22 cellular contexts compared by ENCODE assay signal in genomic region chr6:35907750-35908149, GRCh38. TPM values are rescaled to one million over a fixed set of nuclear protein-coding genes. Genes with fewer than 3 reads are reported as not detected.
A peak's percentile ranks its signal among the peaks of the same experiment; 100 is the strongest.
DNase-seq lines count a peak whose midpoint lies in the region; ATAC-seq, FAIRE-seq and TF ChIP-seq lines count a peak whose summit lies in the region.
"Had no signal": no experiment of that assay in that cellular context is flagged by ENCODE, and none has a peak within 500 bp of the region (broad histone marks: within the 10 kb centered on the region; RNA-seq: fewer than 3 reads in every experiment).

No MANE protein-coding gene starts in this region.

- H3K4me1 ChIP-seq in mammary epithelial cell (ENCODE audit: insufficient read depth, low read length), result peaks cover 3% of the 10 kb centered on the region
- 0 out of 2 replicates have a peak, but pooled peaks cover 2% of the 10 kb centered on the region for H3K4me1 ChIP-seq in Karpas-422 (ENCODE audit: low read length)
- H3K4me1 ChIP-seq in GM12878 (ENCODE audit: control insufficient read depth, insufficient read depth, low read length), result no peaks in the 10 kb centered on the region; the same call in 1 of the 2 replicates
- H3K4me1 ChIP-seq: A549, SJSA1 had no signal

- no peak for TF ChIP-seq CTCF in MCF 10A (IDR thresholded peaks at IDR 0.05; ENCODE audit: unreplicated experiment)
- TF ChIP-seq CTCF in mammary epithelial cell (conservative IDR thresholded peaks at IDR 0.05 in 1 of 2, IDR thresholded peaks at IDR 0.05 in 1 of 2; ENCODE audit: extremely low read depth in 1 of 2, insufficient read depth in 1 of 2, low read depth in 1 of 2, low read length in 2 of 2), result no peak
- no peak for TF ChIP-seq CTCF in GM12878 (IDR thresholded peaks at IDR 0.05 in 2 of 3, conservative IDR thresholded peaks at IDR 0.05 in 1 of 3; ENCODE audit: control insufficient read depth in 2 of 3, extremely low read depth in 1 of 3, insufficient read depth in 1 of 3, low read depth in 3 of 3, low read length in 3 of 3)
- no peak for TF ChIP-seq CTCF in natural killer cell (IDR thresholded peaks at IDR 0.05)
- no peak for TF ChIP-seq CTCF in GM10266 (IDR thresholded peaks at IDR 0.05; ENCODE audit: control insufficient read depth, insufficient read depth, low read depth, missing control alignments)

- WGBS in mammary epithelial cell (ENCODE audit: low coverage, missing lambda C conversion rate), result 97% methylated on average over 6 of the region's 6 CpGs
- 56% methylated on average over 6 of the region's 6 CpGs for WGBS in GM12878 (ENCODE audit: insufficient coverage, insufficient replicate concordance, low lambda C conversion rate, missing lambda C conversion rate)

- DNase-seq in MCF 10A (ENCODE audit: unreplicated experiment), result no peak
- DNase-seq in mammary epithelial cell, result no peak
- DNase-seq in Karpas-422, result peak; percentile 48
- DNase-seq in GM12878 (ENCODE audit: low read depth, low spot score), result no peak
- no peak for DNase-seq in natural killer cell
- no peak for DNase-seq in germinal center (ENCODE audit: low spot score)
- no peak for DNase-seq in GM10266 (ENCODE audit: extremely low spot score)
- DNase-seq: EL, GF-D8, GM23248, H9, Kasumi-1, MG63, NCI-H1105 treated with DMSO at 0.1 percent for 48 hours, NCI-H2029 treated with DMSO at 0.1 percent for 48 hours, NCI-H2171, NCI-H524 treated with DMSO at 0.1 percent for 48 hours had no signal

- H2AFZ ChIP-seq in mammary epithelial cell (ENCODE audit: low read depth, low read length) (no peak overlapping the region), Karpas-422 (ENCODE audit: low read length) (no peak overlapping the region), GM12878 (ENCODE audit: control insufficient read depth, low read depth, low read length) (no peak overlapping the region)
- H2AFZ ChIP-seq: GM23248 had no signal

- H3K4me2 ChIP-seq in mammary epithelial cell (ENCODE audit: insufficient read depth, low read depth, low read length) (no peak overlapping the region), Karpas-422 (ENCODE audit: low read depth, low read length, poor library complexity, severe bottlenecking) (no peak overlapping the region), GM12878 (ENCODE audit: control insufficient read depth, insufficient read depth) (no peak overlapping the region)
- H3K4me2 ChIP-seq: A549 had no signal

- in situ Hi-C loops in mammary epithelial cell (cut with MboI; ENCODE audit: low sequenced_read_pairs in 2 of 2), result no loop called here
- in situ Hi-C loops in GM12878 (cut with MboI), result no loop called here

- SMC1A ChIA-PET in GM12878 (lab: Charles Lee; ENCODE audit: uncharacterized antibody, unreplicated experiment), result interaction anchor here (1.0 kb wide), 1 partner anchor 169 kb away, joined by 3 read pairs; no protein-coding TSS in a partner anchor

- H3K27me3 Mint-ChIP-seq in MCF 10A (ENCODE audit: insufficient read depth, unreplicated experiment), result no peaks in the 10 kb centered on the region
- H3K27me3 Mint-ChIP-seq in natural killer cell (ENCODE audit: low read depth in 2 of 2), result no peaks in the 10 kb centered on the region
- H3K27me3 Mint-ChIP-seq: B cell had no signal

- H3K27ac Mint-ChIP-seq in MCF 10A (ENCODE audit: low read depth, unreplicated experiment), result peak overlapping the region; percentile 27
- H3K27ac Mint-ChIP-seq in natural killer cell, result peak overlapping the region in 1 of 2 donors; percentile 44
- H3K27ac Mint-ChIP-seq: B cell had no signal

- FAIRE-seq in GM12878 (lab: Jason Lieb, UNC), result no peak
- FAIRE-seq: A549 had no signal

- H3K9me3 ChIP-seq in mammary epithelial cell (replicated peaks; ENCODE audit: insufficient read depth, low read length), result no peaks in the 10 kb centered on the region
- H3K9me3 ChIP-seq in Karpas-422 (ENCODE audit: low read length), result peaks cover 14% of the 10 kb centered on the region
- peaks cover 20% of the 10 kb centered on the region for H3K9me3 ChIP-seq in GM12878 (replicated peaks; ENCODE audit: control insufficient read depth, insufficient read depth, low read length)

- TF ChIP-seq EP300 in GM12878 (IDR thresholded peaks at IDR 0.05; ENCODE audit: borderline replicate concordance in 1 of 2, control insufficient read depth in 1 of 2, low read depth in 2 of 2, low read length in 2 of 2), result no peak

- peaks cover 97% of the 10 kb centered on the region for H3K79me2 ChIP-seq in mammary epithelial cell (ENCODE audit: insufficient read depth, low read length)
- H3K79me2 ChIP-seq in Karpas-422 (ENCODE audit: low read length), result peaks cover 98% of the 10 kb centered on the region
- H3K79me2 ChIP-seq in GM12878 (ENCODE audit: control insufficient read depth, insufficient read depth, low read length), result peaks cover 40% of the 10 kb centered on the region

- no peaks in the 10 kb centered on the region for H3K9me2 ChIP-seq in Karpas-422 (replicated peaks; ENCODE audit: insufficient read depth, low read length)

- peaks cover 58% of the 10 kb centered on the region for H3K36me3 Mint-ChIP-seq in MCF 10A (ENCODE audit: insufficient read depth, unreplicated experiment)
- peaks cover 22% of the 10 kb centered on the region for H3K36me3 Mint-ChIP-seq in natural killer cell

- no peak for TF ChIP-seq POLR2A in GM12878 (IDR thresholded peaks at IDR 0.05; ENCODE audit: low read depth, low read length)

- H3K27me3 ChIP-seq in mammary epithelial cell (ENCODE audit: insufficient read depth, low read length), result no peaks in the 10 kb centered on the region
- no peaks in the 10 kb centered on the region for H3K27me3 ChIP-seq in Karpas-422 (ENCODE audit: low read length)
- H3K27me3 ChIP-seq in GM12878 (replicated peaks in 1 of 2; ENCODE audit: control insufficient read depth in 2 of 2, insufficient read depth in 2 of 2, low read length in 1 of 2), result no peaks in the 10 kb centered on the region
- H3K27me3 ChIP-seq: MG63, SJSA1 had no signal

- RAD21 ChIA-PET in GM12878 (lab: Charles Lee; ENCODE audit: unreplicated experiment), result interaction anchor here (0.6 kb wide), 1 partner anchor 475 kb away, joined by 6 read pairs; no protein-coding TSS in a partner anchor

- intact Hi-C loops in MCF 10A (cut with micrococcal nuclease), result no loop called here
- intact Hi-C loops in mammary epithelial cell (cut with micrococcal nuclease), result no loop called here
- intact Hi-C loops in GM12878 (cut with micrococcal nuclease; ENCODE audit: unreplicated experiment), result no loop called here
- intact Hi-C loops in natural killer cell (cut with micrococcal nuclease), result no loop called here

- H4K20me1 ChIP-seq in mammary epithelial cell (ENCODE audit: insufficient read depth, low read length), result no peaks in the 10 kb centered on the region
- H4K20me1 ChIP-seq in Karpas-422 (ENCODE audit: insufficient read depth, low read depth, low read length), result no peaks in the 10 kb centered on the region
- no peaks in the 10 kb centered on the region for H4K20me1 ChIP-seq in GM12878 (ENCODE audit: control insufficient read depth, insufficient read depth)

- H3K4me3 ChIP-seq in mammary epithelial cell (replicated peaks in 1 of 3; ENCODE audit: insufficient read depth in 1 of 3, low read depth in 2 of 3, low read length in 3 of 3) (no peak overlapping the region), Karpas-422 (ENCODE audit: low read length) (no peak overlapping the region), GM12878 (no peak overlapping the region)
- H3K4me3 ChIP-seq: A549, GM23248, MG63, SJSA1 had no signal

- POLR2A ChIA-PET in MCF 10A (lab: Yijun Ruan, JAX), result interaction anchor here (0.7 to 1.1 kb wide), 3 partner anchors 8 to 11 kb away, joined by 3 read pairs; no protein-coding TSS in a partner anchor
- POLR2A ChIA-PET in GM12878 (lab: Charles Lee), result interaction anchor here (0.6 kb wide), 1 partner anchor 102 kb away, joined by 4 read pairs; no protein-coding TSS in a partner anchor

- no peak for TF ChIP-seq RAD21 in GM12878 (IDR thresholded peaks at IDR 0.05; ENCODE audit: insufficient read depth, low read depth, low read length)

- H3K4me3 Mint-ChIP-seq in MCF 10A (ENCODE audit: unreplicated experiment) (no peak overlapping the region), natural killer cell (no peak overlapping the region)
- H3K4me3 Mint-ChIP-seq: B cell, CD14-positive monocyte, H9 had no signal

- H3K4me1 Mint-ChIP-seq in MCF 10A (ENCODE audit: insufficient read depth, unreplicated experiment) (peaks cover 13% of the 10 kb centered on the region), natural killer cell (peaks cover 22 to 33% of the 10 kb centered on the region in 2 donors)
- H3K4me1 Mint-ChIP-seq: H9 had no signal

- H3K36me3 ChIP-seq in mammary epithelial cell (ENCODE audit: insufficient read depth, low read length) (peaks cover 11% of the 10 kb centered on the region), Karpas-422 (ENCODE audit: insufficient read depth, low read length) (peaks cover 83% of the 10 kb centered on the region), GM12878 (ENCODE audit: control insufficient read depth in 2 of 2, insufficient read depth in 2 of 2, low read length in 1 of 2) (peaks cover 4 to 12% of the 10 kb centered on the region in 2 experiments)

- H3K9me3 Mint-ChIP-seq in MCF 10A (ENCODE audit: unreplicated experiment) (no peaks in the 10 kb centered on the region), natural killer cell (peaks cover 2 to 3% of the 10 kb centered on the region in 2 donors)

- dilution Hi-C loops in mammary epithelial cell (cut with HindIII; ENCODE audit: low sequenced_read_pairs), result no loop called here

- no TSS peak for BruUV-seq in MCF 10A (replicated peaks; lab: Mats Ljungman, UMichigan)
- no TSS peak for BruUV-seq in mammary epithelial cell (replicated peaks; lab: Mats Ljungman, UMichigan)
- no TSS peak for BruUV-seq in GM12878 (replicated peaks; lab: Mats Ljungman, UMichigan)

- H3K9ac ChIP-seq in mammary epithelial cell (ENCODE audit: insufficient read depth, low read length) (no peak overlapping the region), Karpas-422 (ENCODE audit: low read length) (no peak overlapping the region), GM12878 (ENCODE audit: control insufficient read depth, insufficient read depth, low read length) (no peak overlapping the region)
- H3K9ac ChIP-seq: GM23248 had no signal

- CTCF ChIA-PET in MCF 10A (lab: Yijun Ruan, JAX), result interaction anchor here (0.6 kb wide), 1 partner anchor 478 kb away, joined by 3 read pairs; no protein-coding TSS in a partner anchor
- CTCF ChIA-PET in mammary epithelial cell (lab: Charles Lee; ENCODE audit: low non-redundant PET), result no interaction called here
- CTCF ChIA-PET in GM12878 (lab: Yijun Ruan, JAX), result interaction anchor here (1.5 kb wide), 1 partner anchor 13 kb away, joined by 3 read pairs; the partner anchor contains the start of gene SRPK1

- H3K27ac ChIP-seq in mammary epithelial cell (ENCODE audit: insufficient read depth, low read depth, low read length) (no peak overlapping the region), Karpas-422 (ENCODE audit: low read length) (no peak overlapping the region), GM12878 (ENCODE audit: control insufficient read depth, insufficient read depth) (no peak overlapping the region)
- H3K27ac ChIP-seq: A549, GM23248, SJSA1 had no signal

- ATAC-seq in GM12878 (no peak), natural killer cell (no peak)
- ATAC-seq: A549, Right ventricle myocardium inferior had no signal

RNA-seq across cellular contexts. Expression of gene SRPK1, which starts 13.1 kb away (rescaled TPM):
- total RNA-seq in MCF 10A (2022) (80.7 and 83.9 TPM in 2 replicates), mammary epithelial cell (10 to 100 TPM; 61.0 to 87.3 TPM), GM12878 (2014; rRNA removed) (71.5 and 93.1 TPM in 2 replicates), GM12878 (2014; rRNA removed; fragmentation: Illumina TruSeq; extraction: Trizol) (107 TPM in 2 replicates), GM12878 (2021) (81.4 and 82.7 TPM in 2 replicates), natural killer cell (10 to 100 TPM; 38.6 to 63.8 (median 43.2) TPM)
- polyA plus RNA-seq in mammary epithelial cell (37.5 TPM), GM12878 (2011; rRNA removed) (67.6 and 103 TPM in 2 replicates), GM12878 (2014; fragmentation: Illumina TruSeq; extraction: Trizol) (88.9 and 125 TPM in 2 replicates), GM12878 (2014; fragmentation: Nextera tagmentation; extraction: Ambion mirVana) (10 to 100 TPM; 47.4 to 90.4 TPM), GM12878 (2014; rRNA removed) (62.0 and 68.2 TPM in 2 replicates), GM12878 (2016; fragmentation: Nextera tagmentation; extraction: Ambion mirVana) (100 to 1,000 TPM in 1 of 2 experiments, 10 to 100 TPM in 1; 96.8 to 112 TPM)
- polyA minus RNA-seq in mammary epithelial cell, result 67.2 TPM
- total RNA-seq in Karpas-422 (2014; rRNA removed; shearing (Covaris generic); ENCODE audit: low replicate concordance), result 94.4 and 104 TPM in 2 replicates
- total RNA-seq in GM12878 (2013; cell fraction: nucleolus; rRNA removed), result 375 and 408 TPM in 2 replicates
- 17.7 TPM for polyA plus RNA-seq in GM12878 (2011; ENCODE audit: low read depth)
- polyA plus RNA-seq in GM12878 (2011; cell fraction: cytosol; rRNA removed), result 27.2 and 33.1 TPM in 2 replicates
- 42.7 and 55.7 TPM in 2 replicates for polyA plus RNA-seq in GM12878 (2011; cell fraction: nucleus; rRNA removed)
- polyA plus RNA-seq in GM12878 (2012), result 26.8 and 27.5 TPM in 2 replicates
- 78.9 and 81.7 TPM in 2 replicates for polyA minus RNA-seq in GM12878 (2011; rRNA and poly(A)+ RNA removed)
- 30.7 and 41.2 TPM in 2 replicates for polyA minus RNA-seq in GM12878 (2011; cell fraction: cytosol; rRNA and poly(A)+ RNA removed)
- polyA minus RNA-seq in GM12878 (2011; cell fraction: nucleus; rRNA and poly(A)+ RNA removed), result 65.9 and 118 TPM in 2 replicates
